In the genomic region with DNA sequence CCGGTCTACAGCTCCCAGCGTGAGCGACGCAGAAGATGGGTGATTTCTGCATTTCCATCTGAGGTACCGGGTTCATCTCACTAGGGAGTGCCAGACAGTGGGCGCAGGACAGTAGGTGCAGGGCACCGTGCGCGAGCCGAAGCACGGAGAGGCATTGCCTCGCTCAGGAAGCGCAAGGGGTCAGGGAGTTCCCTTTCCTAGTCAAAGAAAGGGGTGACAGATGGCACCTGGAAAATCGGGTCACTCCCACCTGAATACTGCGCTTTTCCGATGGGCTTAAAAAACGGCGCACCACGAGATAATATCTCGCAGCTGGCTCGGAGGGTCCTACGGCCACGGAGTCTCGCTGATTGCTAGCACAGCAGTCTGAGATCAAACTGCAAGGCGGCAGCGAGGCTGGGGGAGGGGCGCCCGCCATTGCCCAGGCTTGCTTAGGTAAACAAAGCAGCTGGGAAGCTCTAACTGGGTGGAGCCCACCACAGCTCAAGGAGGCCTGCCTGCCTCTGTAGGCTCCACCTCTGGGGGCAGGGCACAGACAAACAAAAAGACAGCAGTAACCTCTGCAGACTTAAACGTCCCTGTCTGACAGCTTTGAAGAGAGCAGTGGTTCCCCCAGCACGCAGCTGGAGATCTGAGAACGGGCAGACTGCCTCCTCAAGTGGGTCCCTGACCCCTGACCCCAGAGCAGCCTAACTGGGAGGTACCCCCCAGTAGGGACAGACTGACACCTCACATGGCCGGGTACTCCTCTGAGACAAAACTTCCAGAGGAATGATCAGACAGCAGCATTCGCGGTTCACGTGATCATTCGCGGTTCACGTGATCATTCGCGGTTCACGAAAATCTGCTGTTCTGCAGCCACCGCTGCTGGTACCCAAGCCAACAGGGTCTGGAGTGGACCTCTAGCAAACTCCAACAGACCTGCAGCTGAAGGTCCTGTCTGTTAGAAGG, we compare ENCODE assay signal across 1 cellular context.
TF ChIP-seq lines count a peak whose summit lies in the region.
"Not testable (repeated sequence)": the region's sequence is repeated elsewhere in the genome, so short reads cannot be mapped to it uniquely, and the experiment has no call there.

No MANE protein-coding gene starts in this region.

TF ChIP-seq in HepG2, 621 proteins besides CTCF, POLR2A, EP300 and RAD21:
- not testable (repeated sequence) for TF ChIP-seq FOXA1, LCORL, SOX6 (IDR thresholded peaks at IDR 0.05)
- peak; percentile 60; the same call in 1 of the 2 replicates for TF ChIP-seq FOXA1 (CRISPR knock-in tag; IDR thresholded peaks at IDR 0.05)
- TF ChIP-seq, protein P1, sequence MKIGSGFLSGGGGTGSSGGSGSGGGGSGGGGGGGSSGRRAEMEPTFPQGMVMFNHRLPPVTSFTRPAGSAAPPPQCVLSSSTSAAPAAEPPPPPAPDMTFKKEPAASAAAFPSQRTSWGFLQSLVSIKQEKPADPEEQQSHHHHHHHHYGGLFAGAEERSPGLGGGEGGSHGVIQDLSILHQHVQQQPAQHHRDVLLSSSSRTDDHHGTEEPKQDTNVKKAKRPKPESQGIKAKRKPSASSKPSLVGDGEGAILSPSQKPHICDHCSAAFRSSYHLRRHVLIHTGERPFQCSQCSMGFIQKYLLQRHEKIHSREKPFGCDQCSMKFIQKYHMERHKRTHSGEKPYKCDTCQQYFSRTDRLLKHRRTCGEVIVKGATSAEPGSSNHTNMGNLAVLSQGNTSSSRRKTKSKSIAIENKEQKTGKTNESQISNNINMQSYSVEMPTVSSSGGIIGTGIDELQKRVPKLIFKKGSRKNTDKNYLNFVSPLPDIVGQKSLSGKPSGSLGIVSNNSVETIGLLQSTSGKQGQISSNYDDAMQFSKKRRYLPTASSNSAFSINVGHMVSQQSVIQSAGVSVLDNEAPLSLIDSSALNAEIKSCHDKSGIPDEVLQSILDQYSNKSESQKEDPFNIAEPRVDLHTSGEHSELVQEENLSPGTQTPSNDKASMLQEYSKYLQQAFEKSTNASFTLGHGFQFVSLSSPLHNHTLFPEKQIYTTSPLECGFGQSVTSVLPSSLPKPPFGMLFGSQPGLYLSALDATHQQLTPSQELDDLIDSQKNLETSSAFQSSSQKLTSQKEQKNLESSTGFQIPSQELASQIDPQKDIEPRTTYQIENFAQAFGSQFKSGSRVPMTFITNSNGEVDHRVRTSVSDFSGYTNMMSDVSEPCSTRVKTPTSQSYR (CRISPR knock-in tag; IDR thresholded peaks at IDR 0.05; ENCODE audit: borderline replicate concordance) = peak; percentile 67; the same call in 1 of the 2 replicates
- TF ChIP-seq, protein P2, sequence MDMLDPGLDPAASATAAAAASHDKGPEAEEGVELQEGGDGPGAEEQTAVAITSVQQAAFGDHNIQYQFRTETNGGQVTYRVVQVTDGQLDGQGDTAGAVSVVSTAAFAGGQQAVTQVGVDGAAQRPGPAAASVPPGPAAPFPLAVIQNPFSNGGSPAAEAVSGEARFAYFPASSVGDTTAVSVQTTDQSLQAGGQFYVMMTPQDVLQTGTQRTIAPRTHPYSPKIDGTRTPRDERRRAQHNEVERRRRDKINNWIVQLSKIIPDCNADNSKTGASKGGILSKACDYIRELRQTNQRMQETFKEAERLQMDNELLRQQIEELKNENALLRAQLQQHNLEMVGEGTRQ (IDR thresholded peaks at IDR 0.05; ENCODE audit: low read depth, low read length) = peak; percentile 74
- TF ChIP-seq, protein P2 (CRISPR knock-in tag; IDR thresholded peaks at IDR 0.05; ENCODE audit: borderline replicate concordance) = peak; percentile 83; the same call in 1 of the 2 replicates
- TF ChIP-seq, protein P3, sequence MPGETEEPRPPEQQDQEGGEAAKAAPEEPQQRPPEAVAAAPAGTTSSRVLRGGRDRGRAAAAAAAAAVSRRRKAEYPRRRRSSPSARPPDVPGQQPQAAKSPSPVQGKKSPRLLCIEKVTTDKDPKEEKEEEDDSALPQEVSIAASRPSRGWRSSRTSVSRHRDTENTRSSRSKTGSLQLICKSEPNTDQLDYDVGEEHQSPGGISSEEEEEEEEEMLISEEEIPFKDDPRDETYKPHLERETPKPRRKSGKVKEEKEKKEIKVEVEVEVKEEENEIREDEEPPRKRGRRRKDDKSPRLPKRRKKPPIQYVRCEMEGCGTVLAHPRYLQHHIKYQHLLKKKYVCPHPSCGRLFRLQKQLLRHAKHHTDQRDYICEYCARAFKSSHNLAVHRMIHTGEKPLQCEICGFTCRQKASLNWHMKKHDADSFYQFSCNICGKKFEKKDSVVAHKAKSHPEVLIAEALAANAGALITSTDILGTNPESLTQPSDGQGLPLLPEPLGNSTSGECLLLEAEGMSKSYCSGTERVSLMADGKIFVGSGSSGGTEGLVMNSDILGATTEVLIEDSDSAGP (CRISPR knock-in tag; IDR thresholded peaks at IDR 0.05; ENCODE audit: borderline replicate concordance) = peak; percentile 31; the same call in 1 of the 2 replicates
- 0 out of 2 replicates have a peak, but pooled peaks have one; percentile 31 for TF ChIP-seq HOXA3 (CRISPR knock-in tag; IDR thresholded peaks at IDR 0.05)
- TF ChIP-seq GABPB1 (CRISPR knock-in tag; IDR thresholded peaks at IDR 0.05) = 0 out of 2 replicates have a peak, but pooled peaks have one; percentile 30
- TF ChIP-seq FOXA3 (CRISPR knock-in tag; IDR thresholded peaks at IDR 0.05) = 0 out of 2 replicates have a peak, but pooled peaks have one; percentile 10
- peak; percentile 31; the same call in 1 of the 2 replicates for TF ChIP-seq KDM2A (CRISPR knock-in tag; IDR thresholded peaks at IDR 0.05; ENCODE audit: borderline replicate concordance, low read depth)
- 0 out of 2 replicates have a peak, but pooled peaks have one; percentile 12 for TF ChIP-seq ZNF772 (CRISPR knock-in tag; IDR thresholded peaks at IDR 0.05)
- 0 out of 2 replicates have a peak, but pooled peaks have one; percentile 19 for TF ChIP-seq DMAP1 (CRISPR knock-in tag; IDR thresholded peaks at IDR 0.05)
- TF ChIP-seq MLX (CRISPR knock-in tag; IDR thresholded peaks at IDR 0.05) = peak; percentile 97
- peak; percentile 54 for TF ChIP-seq ZMYM4 (CRISPR knock-in tag; IDR thresholded peaks at IDR 0.05)
- TF ChIP-seq LCORL (CRISPR knock-in tag; IDR thresholded peaks at IDR 0.05) = 0 out of 2 replicates have a peak, but pooled peaks have one; percentile 19
- peak; percentile 39; the same call in 1 of the 2 replicates for TF ChIP-seq ZNF687 (CRISPR knock-in tag; IDR thresholded peaks at IDR 0.05)
- TF ChIP-seq SAP130 (CRISPR knock-in tag; IDR thresholded peaks at IDR 0.05; ENCODE audit: low read depth) = 0 out of 2 replicates have a peak, but pooled peaks have one; percentile 17
- TF ChIP-seq GATAD1 (CRISPR knock-in tag; IDR thresholded peaks at IDR 0.05) = 0 out of 2 replicates have a peak, but pooled peaks have one; percentile 57
- TF ChIP-seq SOX6 (CRISPR knock-in tag; IDR thresholded peaks at IDR 0.05) = 0 out of 2 replicates have a peak, but pooled peaks have one; percentile 21
- peak; percentile 78 for TF ChIP-seq RAD51 (IDR thresholded peaks at IDR 0.05; ENCODE audit: borderline replicate concordance)
- TF ChIP-seq, protein P4, sequence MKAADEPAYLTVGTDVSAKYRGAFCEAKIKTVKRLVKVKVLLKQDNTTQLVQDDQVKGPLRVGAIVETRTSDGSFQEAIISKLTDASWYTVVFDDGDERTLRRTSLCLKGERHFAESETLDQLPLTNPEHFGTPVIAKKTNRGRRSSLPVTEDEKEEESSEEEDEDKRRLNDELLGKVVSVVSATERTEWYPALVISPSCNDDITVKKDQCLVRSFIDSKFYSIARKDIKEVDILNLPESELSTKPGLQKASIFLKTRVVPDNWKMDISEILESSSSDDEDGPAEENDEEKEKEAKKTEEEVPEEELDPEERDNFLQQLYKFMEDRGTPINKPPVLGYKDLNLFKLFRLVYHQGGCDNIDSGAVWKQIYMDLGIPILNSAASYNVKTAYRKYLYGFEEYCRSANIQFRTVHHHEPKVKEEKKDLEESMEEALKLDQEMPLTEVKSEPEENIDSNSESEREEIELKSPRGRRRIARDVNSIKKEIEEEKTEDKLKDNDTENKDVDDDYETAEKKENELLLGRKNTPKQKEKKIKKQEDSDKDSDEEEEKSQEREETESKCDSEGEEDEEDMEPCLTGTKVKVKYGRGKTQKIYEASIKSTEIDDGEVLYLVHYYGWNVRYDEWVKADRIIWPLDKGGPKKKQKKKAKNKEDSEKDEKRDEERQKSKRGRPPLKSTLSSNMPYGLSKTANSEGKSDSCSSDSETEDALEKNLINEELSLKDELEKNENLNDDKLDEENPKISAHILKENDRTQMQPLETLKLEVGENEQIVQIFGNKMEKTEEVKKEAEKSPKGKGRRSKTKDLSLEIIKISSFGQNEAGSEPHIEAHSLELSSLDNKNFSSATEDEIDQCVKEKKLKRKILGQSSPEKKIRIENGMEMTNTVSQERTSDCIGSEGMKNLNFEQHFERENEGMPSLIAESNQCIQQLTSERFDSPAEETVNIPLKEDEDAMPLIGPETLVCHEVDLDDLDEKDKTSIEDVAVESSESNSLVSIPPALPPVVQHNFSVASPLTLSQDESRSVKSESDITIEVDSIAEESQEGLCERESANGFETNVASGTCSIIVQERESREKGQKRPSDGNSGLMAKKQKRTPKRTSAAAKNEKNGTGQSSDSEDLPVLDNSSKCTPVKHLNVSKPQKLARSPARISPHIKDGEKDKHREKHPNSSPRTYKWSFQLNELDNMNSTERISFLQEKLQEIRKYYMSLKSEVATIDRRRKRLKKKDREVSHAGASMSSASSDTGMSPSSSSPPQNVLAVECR (CRISPR knock-in tag; IDR thresholded peaks at IDR 0.05; ENCODE audit: borderline replicate concordance) = peak; percentile 17; the same call in 1 of the 2 replicates
- peak; percentile 36; the same call in 1 of the 2 replicates for TF ChIP-seq BORCS8-MEF2B (CRISPR knock-in tag; IDR thresholded peaks at IDR 0.05)
- peak; percentile 28; the same call in 1 of the 2 replicates for TF ChIP-seq SALL1 (CRISPR knock-in tag; IDR thresholded peaks at IDR 0.05)
- 0 out of 2 replicates have a peak, but pooled peaks have one; percentile 20 for TF ChIP-seq TAF1 (CRISPR knock-in tag; IDR thresholded peaks at IDR 0.05)
